ENCODE assay signal across 17 cellular contexts in the genomic region with DNA sequence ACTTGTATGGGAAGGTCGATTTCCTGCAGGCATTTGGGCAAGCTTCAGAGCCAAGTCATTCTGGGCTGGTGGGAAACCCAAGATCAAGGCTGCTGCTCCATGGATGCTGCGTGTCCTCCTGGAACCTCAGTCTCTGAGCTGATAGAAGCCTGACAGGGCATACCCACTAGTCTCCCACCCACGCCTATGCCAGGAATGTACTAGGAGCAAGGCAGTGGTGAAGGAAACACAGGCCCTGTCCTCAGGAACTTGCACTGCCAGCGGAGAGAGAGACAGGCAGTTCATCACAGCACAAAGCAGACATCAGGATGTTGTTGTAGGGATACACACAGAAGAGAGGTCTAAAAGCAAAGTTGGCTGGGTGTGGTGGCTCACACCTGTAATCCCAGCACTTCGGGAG.
DNase-seq lines count a peak whose midpoint lies in the region; ATAC-seq, FAIRE-seq and TF ChIP-seq lines count a peak whose summit lies in the region.
"Had no signal": no experiment of that assay in that cellular context is flagged by ENCODE, and none has a peak within 500 bp of the region (broad histone marks: within the 10 kb centered on the region; RNA-seq: fewer than 3 reads in every experiment).

No MANE protein-coding gene starts in this region.

- H3K4me1 ChIP-seq in A549: peaks cover 26% of the 10 kb centered on the region
- peaks cover 0 to 5% (median 0%) of the 10 kb centered on the region in 4 experiments; a peak in 4 of 7 replicates for H3K4me1 ChIP-seq in H1 (replicated peaks in 1 of 4; ENCODE audit: control insufficient read depth in 3 of 4, insufficient read depth in 4 of 4, low read length in 3 of 4)

- WGBS in A549 (ENCODE audit: missing lambda C conversion rate): 81% methylated on average over 5 of the region's 5 CpGs
- WGBS in H1 (ENCODE audit: extremely low coverage in 1 of 2, insufficient coverage in 1 of 2, insufficient read length in 1 of 2, insufficient replicate concordance in 2 of 2, low coverage in 1 of 2, low lambda C conversion rate in 2 of 2, missing lambda C conversion rate in 1 of 2), 2 experiments: 80% methylated on average over 5 of the region's 5 CpGs; no CpG with 5 or more reads in 1 of the 2 experiments

- H3K27ac ChIP-seq in A549: peak overlapping the region; percentile 30 to 52; a peak in 5 of 6 replicates
- H3K27ac ChIP-seq in RWPE1: peak overlapping the region; percentile 31; the same call in 1 of the 2 replicates
- H3K27ac ChIP-seq in H1 (ENCODE audit: low read depth, low read length): no peak overlapping the region
- H3K27ac ChIP-seq: C4-2B, HL-60 had no signal

- H4K5ac ChIP-seq in H1 (ENCODE audit: insufficient read length, low read depth, low read length): no peak overlapping the region

- no peak overlapping the region for H2AK5ac ChIP-seq in H1 (ENCODE audit: low read depth, low read length)

- H3K23me2 ChIP-seq in H1 (ENCODE audit: low read depth, low read length): no peaks in the 10 kb centered on the region

- H2BK20ac ChIP-seq in H1 (ENCODE audit: low read length): no peak overlapping the region

- no peak overlapping the region for H2AFZ ChIP-seq in H1 (ENCODE audit: low read length)

- H3K14ac ChIP-seq in H1 (ENCODE audit: insufficient read length): no peak overlapping the region

- POLR2A ChIA-PET in A549 (lab: Yijun Ruan, JAX) (no interaction called here), RWPE1 (lab: Yijun Ruan, JAX; ENCODE audit: low non-redundant PET) (no interaction called here), H1 (lab: Charles Lee; ENCODE audit: partially characterized antibody) (no interaction called here)

- 0 out of 2 replicates have a peak overlapping the region, but pooled peaks have one; percentile 14 for H4K8ac ChIP-seq in H1 (ENCODE audit: extremely low read depth, insufficient read depth, low read length)

- no peak overlapping the region for H3K56ac ChIP-seq in H1 (replicated peaks; ENCODE audit: insufficient read length, low read depth, low read length)

- no peak overlapping the region for H2BK5ac ChIP-seq in H1 (ENCODE audit: low read depth, low read length)

- no peak for TF ChIP-seq EP300 in A549 (IDR thresholded peaks at IDR 0.05)
- no peak for TF ChIP-seq EP300 in H1 (IDR thresholded peaks at IDR 0.05; ENCODE audit: borderline replicate concordance in 1 of 2, low read depth in 2 of 2, low read length in 2 of 2)

- CTCF ChIA-PET in A549 (lab: Yijun Ruan, JAX): interaction anchor here (1.3 to 11.9 kb wide), 4 partner anchors 9 to 19 kb away, joined by 4 to 155 read pairs (median 34); no protein-coding TSS in a partner anchor
- CTCF ChIA-PET in RWPE1 (lab: Yijun Ruan, JAX): interaction anchor here (2.9 kb wide), 1 partner anchor 13 kb away, joined by 10 read pairs; no protein-coding TSS in a partner anchor
- CTCF ChIA-PET in H1 (lab: Charles Lee; ENCODE audit: partially characterized antibody): interaction anchor here (0.9 to 9.6 kb wide), 4 partner anchors 13 to 172 kb away, joined by 3 to 55 read pairs (median 12); partner anchors contain the start of gene PPP1CB

- H2BK120ac ChIP-seq in H1 (replicated peaks; ENCODE audit: low read depth, low read length): no peak overlapping the region

- H3K36me3 ChIP-seq in H1 (ENCODE audit: control insufficient read depth in 2 of 4, insufficient read depth in 4 of 4, low read length in 3 of 4): no peaks in the 10 kb centered on the region

- no peak overlapping the region for H2BK12ac ChIP-seq in H1 (ENCODE audit: low read depth, low read length)

- no peak overlapping the region for H4K91ac ChIP-seq in H1 (replicated peaks; ENCODE audit: insufficient read length, low read length)

- no peak overlapping the region for H3K4me3 ChIP-seq in A549
- no peak overlapping the region for H3K4me3 ChIP-seq in H1 (ENCODE audit: extremely low read depth in 1 of 4, insufficient read depth in 2 of 4, low read depth in 3 of 4, low read length in 4 of 4)

- no peaks in the 10 kb centered on the region for H3K27me3 ChIP-seq in H1 (replicated peaks in 1 of 4; ENCODE audit: control insufficient read depth in 3 of 4, extremely low read depth in 1 of 4, insufficient read depth in 3 of 4, low read length in 3 of 4)

- H3K9me3 ChIP-seq in A549 (no peaks in the 10 kb centered on the region), H1 (ENCODE audit: insufficient read depth in 2 of 2, low read depth in 1 of 2, low read length in 1 of 2) (no peaks in the 10 kb centered on the region)

- TF ChIP-seq POLR2A in A549 (IDR thresholded peaks at IDR 0.05; ENCODE audit: low read length) (no peak), H1 (IDR thresholded peaks at IDR 0.05; ENCODE audit: control extremely low read depth in 1 of 2, low read depth in 2 of 2, low read length in 2 of 2) (no peak)

- H3K23ac ChIP-seq in H1 (ENCODE audit: insufficient read length): no peak overlapping the region

- no peaks in the 10 kb centered on the region for H4K20me1 ChIP-seq in H1 (replicated peaks in 1 of 2; ENCODE audit: control insufficient read depth in 1 of 2, insufficient read depth in 2 of 2, low read length in 2 of 2)

- no peaks in the 10 kb centered on the region for H3K79me2 ChIP-seq in H1 (ENCODE audit: control insufficient read depth in 1 of 2, insufficient read depth in 2 of 2, low read length in 2 of 2)

- no peaks in the 10 kb centered on the region for H3K79me1 ChIP-seq in H1 (ENCODE audit: low read depth, low read length)

- H3K18ac ChIP-seq in H1 (ENCODE audit: extremely low read depth, low read length): no peak overlapping the region

- ATAC-seq in A549 (no peak), HG03378 (IDR thresholded peaks at IDR 0.05; ENCODE audit: unreplicated experiment) (no peak), HG02981 (IDR thresholded peaks at IDR 0.05; ENCODE audit: unreplicated experiment) (no peak)

- H2BK15ac ChIP-seq in H1 (ENCODE audit: low read length): no peak overlapping the region

- TF ChIP-seq RAD21 in A549 (conservative IDR thresholded peaks at IDR 0.05 in 1 of 2, IDR thresholded peaks at IDR 0.05 in 1 of 2): no peak
- no peak for TF ChIP-seq RAD21 in H1 (IDR thresholded peaks at IDR 0.05 in 1 of 2, conservative IDR thresholded peaks at IDR 0.05 in 1 of 2; ENCODE audit: low read depth in 2 of 2, low read length in 2 of 2)

- H3K4me2 ChIP-seq in A549 (no peak overlapping the region), H1 (ENCODE audit: insufficient read depth in 1 of 2, low read depth in 2 of 2, low read length in 2 of 2) (no peak overlapping the region)

- FAIRE-seq in A549 (lab: Jason Lieb, UNC): no peak
- FAIRE-seq in H1 (lab: Jason Lieb, UNC): no peak

- no peak for TF ChIP-seq CTCF in A549 (IDR thresholded peaks at IDR 0.05)
- no peak for TF ChIP-seq CTCF in RWPE1 (conservative IDR thresholded peaks at IDR 0.05; ENCODE audit: low read depth)
- TF ChIP-seq CTCF in H1 (IDR thresholded peaks at IDR 0.05; ENCODE audit: control extremely low read depth in 1 of 3, insufficient read depth in 1 of 3, low read depth in 1 of 3, low read length in 3 of 3): no peak

- H3K9ac ChIP-seq in H1 (replicated peaks in 1 of 4; ENCODE audit: extremely low read depth in 1 of 4, low read depth in 3 of 4, low read length in 3 of 4): no peak overlapping the region

- H3K4ac ChIP-seq in H1 (replicated peaks; ENCODE audit: insufficient read length, low read depth, low read length): no peak overlapping the region

- no peak for DNase-seq in A549 (ENCODE audit: low read depth in 1 of 2, low spot score in 1 of 2)
- DNase-seq in RWPE1 (ENCODE audit: low spot score): no peak
- no peak for DNase-seq in H1 (ENCODE audit: low read depth in 1 of 2, low spot score in 2 of 2)
- peak; percentile 23 for DNase-seq in renal cortical epithelial cell (ENCODE audit: low read depth)
- no peak for DNase-seq in NK-92 treated with Interleukin-12 subunit alpha and Interleukin-12 subunit beta, amount 100 ng/mL, for 24 hours (lab: John Stamatoyannopoulos, UW)
- no peak for DNase-seq in activated CD4-positive, alpha-beta T cell treated with anti-CD3 and anti-CD28 coated beads, Interleukin-2, amount 50 U/mL, for 4 hours
- DNase-seq: COR-L47, H7, NCI-H1417 treated with DMSO at 0.1 percent for 48 hours, NCI-H1930, NCI-H526 treated with DMSO at 0.1 percent for 48 hours, OCI-M1, SIG-M5 had no signal

TF ChIP-seq in A549, 52 proteins besides CTCF, POLR2A, EP300 and RAD21 (continues in another document):
- TF ChIP-seq TP53 (CRISPR knock-in tag; IDR thresholded peaks at IDR 0.05) (no peak), EHF (CRISPR knock-in tag; IDR thresholded peaks at IDR 0.05) (no peak), CEBPB (IDR thresholded peaks at IDR 0.05) (no peak), SREBF2 (IDR thresholded peaks at IDR 0.05) (no peak)

TF ChIP-seq in H1, 55 proteins besides CTCF, POLR2A, EP300 and RAD21:
- TF ChIP-seq GTF2F1 (IDR thresholded peaks at IDR 0.05; ENCODE audit: borderline replicate concordance, low read depth, low read length): no peak
- TF ChIP-seq SP2 (IDR thresholded peaks at IDR 0.05; ENCODE audit: low read length): no peak
- no peak for TF ChIP-seq KDM1A (IDR thresholded peaks at IDR 0.05; ENCODE audit: borderline replicate concordance, low read length)
- TF ChIP-seq CTBP2 (IDR thresholded peaks at IDR 0.05; ENCODE audit: borderline replicate concordance, insufficient read depth, insufficient read length, low read length): no peak
- TF ChIP-seq YY1 (IDR thresholded peaks at IDR 0.05; ENCODE audit: low read depth, low read length): no peak
- TF ChIP-seq JUN (IDR thresholded peaks at IDR 0.05; ENCODE audit: low read depth, low read length): no peak
- TF ChIP-seq MAX (IDR thresholded peaks at IDR 0.05): no peak
- no peak for TF ChIP-seq RFX5 (IDR thresholded peaks at IDR 0.05; ENCODE audit: borderline replicate concordance, low read depth, low read length)
- no peak for TF ChIP-seq HDAC6 (IDR thresholded peaks at IDR 0.05; ENCODE audit: low read depth, low read length)
- TF ChIP-seq RBBP5 (IDR thresholded peaks at IDR 0.05; ENCODE audit: borderline replicate concordance, low read depth, low read length): no peak
- no peak for TF ChIP-seq JUND (IDR thresholded peaks at IDR 0.05; ENCODE audit: low read length)
